ENCODE assay signal across 17 cellular contexts in the genomic region with DNA sequence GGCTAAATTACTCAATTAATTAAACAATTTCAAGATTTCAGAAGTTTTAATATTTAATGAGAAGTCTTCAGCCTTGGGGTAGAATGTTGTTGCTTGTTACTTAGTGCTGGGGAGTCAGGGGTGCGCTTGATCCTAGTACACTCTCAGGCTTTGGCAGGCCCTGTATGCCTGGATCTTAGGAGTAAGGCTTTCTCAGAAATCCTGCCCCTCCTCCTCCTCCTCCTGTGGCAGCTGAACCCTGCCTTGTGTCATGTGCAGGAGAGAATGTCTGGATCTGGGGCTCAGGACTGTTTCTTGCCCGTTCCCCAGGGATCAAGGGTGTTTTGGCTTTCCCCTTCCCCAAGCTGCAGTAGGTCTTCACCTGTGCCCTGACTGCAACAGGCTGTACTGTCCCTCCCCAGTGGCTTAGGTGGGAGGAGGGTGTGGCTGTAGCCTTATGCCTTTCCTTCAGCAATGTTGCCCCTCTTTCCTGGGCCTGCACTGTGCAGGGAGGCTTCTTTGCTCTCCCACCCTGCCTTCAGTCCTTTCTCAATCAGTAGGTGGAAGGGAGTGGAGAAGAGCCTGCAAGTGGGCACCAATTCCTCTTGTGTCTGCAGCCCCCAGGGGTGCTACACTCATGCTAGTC.
DNase-seq lines count a peak whose midpoint lies in the region; ATAC-seq, FAIRE-seq and TF ChIP-seq lines count a peak whose summit lies in the region.
"Had no signal": no experiment of that assay in that cellular context is flagged by ENCODE, and none has a peak within 500 bp of the region (broad histone marks: within the 10 kb centered on the region; RNA-seq: fewer than 3 reads in every experiment).

No MANE protein-coding gene starts in this region.

- no peaks in the 10 kb centered on the region for H4K20me1 ChIP-seq in OCI-LY3 (ENCODE audit: insufficient read depth, low read length)

- no peaks in the 10 kb centered on the region for H3K79me2 ChIP-seq in OCI-LY3 (ENCODE audit: low read length)

- peaks cover 2% of the 10 kb centered on the region for H3K27me3 Mint-ChIP-seq in endodermal cell (ENCODE audit: insufficient read depth)

- H3K27me3 ChIP-seq in OCI-LY3 (ENCODE audit: low read depth, low read length), result no peaks in the 10 kb centered on the region
- no peaks in the 10 kb centered on the region for H3K27me3 ChIP-seq in endodermal cell (ENCODE audit: control insufficient read depth, insufficient read depth, low read length, poor library complexity, severe bottlenecking)
- H3K27me3 ChIP-seq in upper lobe of right lung, result no peaks in the 10 kb centered on the region
- H3K27me3 ChIP-seq in thyroid gland, result no peaks in the 10 kb centered on the region
- no peaks in the 10 kb centered on the region for H3K27me3 ChIP-seq in MG63

- H3K4me1 Mint-ChIP-seq in endodermal cell, result peaks cover 7% of the 10 kb centered on the region

- DNase-seq in HTR-8/SVneo (ENCODE audit: insufficient read length, low spot score), result no peak
- DNase-seq in endodermal cell, result peak; percentile 50
- no peak for DNase-seq in upper lobe of right lung
- DNase-seq in thyroid gland, result no peak
- DNase-seq in MG63, result no peak
- DNase-seq: ACHN, AML-193, GM23248, NCI-H1694 treated with DMSO at 0.1 percent for 48 hours, NCI-H2227 treated with DMSO at 0.1 percent for 48 hours, NCI-H510A treated with DMSO at 0.1 percent for 48 hours had no signal

- no peak overlapping the region for H2AFZ ChIP-seq in OCI-LY3 (ENCODE audit: low read depth, low read length)
- H2AFZ ChIP-seq: GM23248 had no signal

- H3K4me1 ChIP-seq in OCI-LY3 (ENCODE audit: low read length), result peaks cover 30% of the 10 kb centered on the region
- H3K4me1 ChIP-seq in endodermal cell (ENCODE audit: control insufficient read depth, insufficient read depth, low read length), result peaks cover 2% of the 10 kb centered on the region
- no peaks in the 10 kb centered on the region for H3K4me1 ChIP-seq in upper lobe of right lung
- H3K4me1 ChIP-seq in thyroid gland, result no peaks in the 10 kb centered on the region

- no peak overlapping the region for H3K27ac Mint-ChIP-seq in endodermal cell

- intact Hi-C loops in upper lobe of right lung (cut with DNase I), result no loop called here
- intact Hi-C loops in thyroid gland (cut with DNase I), result no loop called here

- WGBS in endodermal cell (ENCODE audit: insufficient coverage in 1 of 2, insufficient read length in 1 of 2), 2 experiments, result 77% methylated on average over 2 of the region's 2 CpGs; no CpG with 5 or more reads in 1 of the 2 experiments
- 64 to 69% methylated on average over 2 of the region's 2 CpGs for WGBS in thyroid gland, 2 donors

- H3K9me3 ChIP-seq in OCI-LY3 (ENCODE audit: insufficient read depth, low read length), result no peaks in the 10 kb centered on the region
- H3K9me3 ChIP-seq in endodermal cell (ENCODE audit: control insufficient read depth, low read length), result no peaks in the 10 kb centered on the region
- H3K9me3 ChIP-seq in upper lobe of right lung, result no peaks in the 10 kb centered on the region
- H3K9me3 ChIP-seq in thyroid gland, result no peaks in the 10 kb centered on the region
- H3K9me3 ChIP-seq in MG63, result no peaks in the 10 kb centered on the region

- TF ChIP-seq CTCF in OCI-LY3 (IDR thresholded peaks at IDR 0.05; ENCODE audit: low read depth, low read length) (no peak), endodermal cell (conservative IDR thresholded peaks at IDR 0.05) (no peak), upper lobe of right lung (IDR thresholded peaks at IDR 0.05) (no peak), thyroid gland (IDR thresholded peaks at IDR 0.05) (no peak)

- FAIRE-seq in HTR-8/SVneo (lab: Jason Lieb, UNC), result peak; percentile 98
- FAIRE-seq: D721Med, GM12892, GM18507 had no signal

- H3K4me3 Mint-ChIP-seq in endodermal cell, result no peak overlapping the region

- H3K4me3 ChIP-seq in OCI-LY3 (ENCODE audit: low read length) (no peak overlapping the region), endodermal cell (ENCODE audit: low read length) (no peak overlapping the region), upper lobe of right lung (no peak overlapping the region), thyroid gland (replicated peaks in 1 of 3) (no peak overlapping the region), MG63 (no peak overlapping the region)
- H3K4me3 ChIP-seq: GM23248 had no signal

- H3K4me2 ChIP-seq in OCI-LY3 (ENCODE audit: low read length), result 0 out of 2 replicates have a peak overlapping the region, but pooled peaks have one; percentile 71

- H3K9me3 Mint-ChIP-seq in endodermal cell, result no peaks in the 10 kb centered on the region

- peak; percentile 13 for ATAC-seq in upper lobe of right lung
- no peak for ATAC-seq in HG03571 (IDR thresholded peaks at IDR 0.05; ENCODE audit: unreplicated experiment)

- no peak overlapping the region for H3K27ac ChIP-seq in OCI-LY3 (ENCODE audit: low read length)
- peak overlapping the region; percentile 38 for H3K27ac ChIP-seq in endodermal cell (ENCODE audit: low read depth, low read length)
- H3K27ac ChIP-seq in upper lobe of right lung, result no peak overlapping the region
- no peak overlapping the region for H3K27ac ChIP-seq in thyroid gland
- H3K27ac ChIP-seq: C4-2B, GM23248 had no signal

- no peak for TF ChIP-seq POLR2A in thyroid gland (IDR thresholded peaks at IDR 0.05)

- H3K36me3 ChIP-seq in OCI-LY3 (replicated peaks; ENCODE audit: low read depth, low read length) (no peaks in the 10 kb centered on the region), endodermal cell (ENCODE audit: control insufficient read depth, insufficient read depth, low read length) (no peaks in the 10 kb centered on the region), upper lobe of right lung (no peaks in the 10 kb centered on the region), thyroid gland (no peaks in the 10 kb centered on the region), MG63 (no peaks in the 10 kb centered on the region)

- no peak overlapping the region for H3K9ac ChIP-seq in OCI-LY3 (ENCODE audit: low read length)
- no peak overlapping the region for H3K9ac ChIP-seq in endodermal cell (ENCODE audit: extremely low read depth, low read length, poor library complexity, severe bottlenecking)
- H3K9ac ChIP-seq: GM23248 had no signal

- H3K36me3 Mint-ChIP-seq in endodermal cell (ENCODE audit: low read depth), result peaks cover 4% of the 10 kb centered on the region
